In genomic region chr19:33479570-33479969, GRCh38 we compare ENCODE assay signal across 4 cellular contexts. TPM values are rescaled to one million over a fixed set of nuclear protein-coding genes. Genes with fewer than 3 reads are reported as not detected.
DNase-seq lines count a peak whose midpoint lies in the region; ATAC-seq, FAIRE-seq and TF ChIP-seq lines count a peak whose summit lies in the region.
"Not testable (repeated sequence)": the region's sequence is repeated elsewhere in the genome, so short reads cannot be mapped to it uniquely, and the experiment has no call there.

No MANE protein-coding gene starts in this region.

- not testable (repeated sequence) for H3K27ac ChIP-seq in GM23338 (ENCODE audit: low read depth); HEK293 (ENCODE audit: extremely low read depth, low read depth, low read length); K562 (ENCODE audit: extremely low read depth, low read depth, low read length)

- CTCF ChIA-PET in HEK293 (lab: Yijun Ruan, JAX), result interaction anchor here (0.6 to 0.7 kb wide), 2 partner anchors 28 to 254 kb away, joined by 3 to 4 read pairs; no protein-coding TSS in a partner anchor
- CTCF ChIA-PET in WTC11 (lab: Charles Lee); K562 (lab: Yijun Ruan, JAX; ENCODE audit: low intra/inter-chr PET ratio): not testable (repeated sequence)

- TF ChIP-seq RAD21 in K562 (CRISPR knock-in tag; conservative IDR thresholded peaks at IDR 0.05 in 1 of 2, IDR thresholded peaks at IDR 0.05 in 1 of 2), result not testable (repeated sequence)

- not testable (repeated sequence) for H3K4me3 Mint-ChIP-seq in GM23338, WTC11

- TF ChIP-seq CTCF in GM23338 (conservative IDR thresholded peaks at IDR 0.05; ENCODE audit: low read depth in 2 of 2), result peak; percentile 5 to 11; a peak in 1 of 4 replicates
- not testable (repeated sequence) for TF ChIP-seq CTCF in HEK293 (tag by site-specific recombination; IDR thresholded peaks at IDR 0.05); WTC11 (IDR thresholded peaks at IDR 0.05); K562 (IDR thresholded peaks at IDR 0.05 in 2 of 3, conservative IDR thresholded peaks at IDR 0.05 in 1 of 3; ENCODE audit: insufficient read depth in 2 of 3, low read depth in 1 of 3, low read length in 3 of 3)

- H2AFZ ChIP-seq in GM23338; K562 (ENCODE audit: low read depth, low read length): not testable (repeated sequence)

- H3K79me2 ChIP-seq in GM23338 (replicated peaks; ENCODE audit: insufficient read depth); K562 (ENCODE audit: control insufficient read depth, insufficient read depth, low read length): not testable (repeated sequence)

- not testable (repeated sequence) for H3K4me1 Mint-ChIP-seq in GM23338, WTC11

- not testable (repeated sequence) for H3K9ac ChIP-seq in K562 (ENCODE audit: insufficient read depth in 1 of 2, low read depth in 2 of 2, low read length in 2 of 2)

- not testable (repeated sequence) for DNase-seq in GM23338 (ENCODE audit: low spot score); K562 (ENCODE audit: extremely low read depth in 1 of 4, low spot score in 3 of 4)
- peak; percentile 1 for DNase-seq in WTC11 (ENCODE audit: low spot score)

- POLR2A ChIA-PET in HEK293 (lab: Yijun Ruan, JAX); WTC11 (lab: Charles Lee); K562 (lab: Yijun Ruan, JAX): not testable (repeated sequence)

- not testable (repeated sequence) for H3K27ac Mint-ChIP-seq in GM23338, WTC11

- not testable (repeated sequence) for H3K9me1 ChIP-seq in K562 (ENCODE audit: control insufficient read depth, insufficient read depth, low read length)

- H4K20me1 ChIP-seq in GM23338 (replicated peaks; ENCODE audit: insufficient read depth); K562 (replicated peaks; ENCODE audit: control insufficient read depth, insufficient read depth, low read length): not testable (repeated sequence)

- intact Hi-C loops in K562 (cut with micrococcal nuclease), result not testable (repeated sequence)

- H3K27me3 ChIP-seq in GM23338 (ENCODE audit: insufficient read depth); K562 (ENCODE audit: control insufficient read depth in 2 of 2, insufficient read depth in 2 of 2, low read length in 2 of 2): not testable (repeated sequence)

- H3K4me3 ChIP-seq in GM23338; HEK293 (ENCODE audit: low read depth, low read length); K562: not testable (repeated sequence)

- not testable (repeated sequence) for H3K9me3 Mint-ChIP-seq in GM23338
- peaks cover 24% of the 10 kb centered on the region for H3K9me3 Mint-ChIP-seq in WTC11

- H3K9me2 ChIP-seq in GM23338 (ENCODE audit: insufficient read depth), result not testable (repeated sequence)

- WGBS in K562 (ENCODE audit: insufficient coverage, low coverage, missing lambda C conversion rate), result 33% methylated on average over 2 of the region's 3 CpGs

- in situ Hi-C loops in K562 (cut with MboI), result not testable (repeated sequence)

- peaks cover 38% of the 10 kb centered on the region for H3K36me3 Mint-ChIP-seq in GM23338 (ENCODE audit: low read depth)
- H3K36me3 Mint-ChIP-seq in WTC11, result peaks cover 34% of the 10 kb centered on the region

- not testable (repeated sequence) for H3K9me3 ChIP-seq in HEK293 (ENCODE audit: control insufficient read depth, insufficient read depth, low read depth, low read length); K562 (replicated peaks; ENCODE audit: control insufficient read depth, insufficient read depth, low read depth, low read length)

- not testable (repeated sequence) for H3K36me3 ChIP-seq in GM23338 (ENCODE audit: insufficient read depth); K562 (ENCODE audit: control insufficient read depth, insufficient read depth, low read length)
- peaks cover 9 to 12% of the 10 kb centered on the region in 2 experiments for H3K36me3 ChIP-seq in HEK293 (ENCODE audit: control insufficient read depth in 2 of 2, insufficient read depth in 1 of 2, low read length in 2 of 2)

- TF ChIP-seq EP300 in K562 (IDR thresholded peaks at IDR 0.05; ENCODE audit: low read length), result not testable (repeated sequence)

- H3K27me3 Mint-ChIP-seq in GM23338 (ENCODE audit: insufficient read depth, low read depth, poor library complexity); WTC11 (ENCODE audit: low read depth): not testable (repeated sequence)

- TF ChIP-seq POLR2A in K562 (conservative IDR thresholded peaks at IDR 0.05), result not testable (repeated sequence)

- not testable (repeated sequence) for ATAC-seq in GM23338, WTC11, K562

- H3F3A ChIP-seq in GM23338 (replicated peaks; ENCODE audit: low read depth), result not testable (repeated sequence)

- not testable (repeated sequence) for FAIRE-seq in K562 (lab: Jason Lieb, UNC)

- H3K4me1 ChIP-seq in GM23338 (ENCODE audit: insufficient read depth); HEK293 (ENCODE audit: control insufficient read depth, insufficient read depth, low read length); K562 (replicated peaks in 1 of 2; ENCODE audit: control insufficient read depth in 2 of 2, insufficient read depth in 2 of 2, low read length in 2 of 2): not testable (repeated sequence)

- not testable (repeated sequence) for BruUV-seq in K562 (replicated peaks; lab: Mats Ljungman, UMichigan)

- H3K4me2 ChIP-seq in GM23338; K562 (ENCODE audit: insufficient read depth, low read length): not testable (repeated sequence)

TF ChIP-seq in HEK293, 187 proteins besides CTCF, POLR2A, EP300 and RAD21 (continues in another document):
- TF ChIP-seq ZNF146 (tag by site-specific recombination; IDR thresholded peaks at IDR 0.05), result peak; percentile 98

TF ChIP-seq in K562, 482 proteins besides CTCF, POLR2A, EP300 and RAD21:
- peak; percentile 25; the same call in 1 of the 2 replicates for TF ChIP-seq ZNF507 (tag; conservative IDR thresholded peaks at IDR 0.05)

RNA-seq across cellular contexts. Expression of gene PEPD, which starts 42.0 kb away (rescaled TPM):
- 89.2 and 95.5 TPM in 2 replicates for total RNA-seq in GM23338 (2014; rRNA removed; shearing (Covaris generic))
- polyA plus RNA-seq in GM23338 (2016; fragmentation: Nextera tagmentation; extraction: Ambion mirVana) (81.7 and 84.7 TPM in 2 replicates), K562 (2011; rRNA removed) (13.8 and 18.9 TPM in 2 replicates), K562 (2014; fragmentation: Illumina TruSeq; extraction: Trizol) (12.8 and 18.0 TPM in 2 replicates), K562 (2014; fragmentation: Nextera tagmentation; extraction: Ambion mirVana) (1 to 10 TPM; 1.3 to 3.0 TPM), K562 (2014; rRNA removed) (18.6 and 23.2 TPM in 2 replicates)
- total RNA-seq in WTC11 (2021) (76.5 to 83.1 TPM (median 78.6 TPM) in 3 replicates), K562 (2014; rRNA removed) (14.8 and 16.0 TPM in 2 replicates), K562 (2014; rRNA removed; fragmentation: Illumina TruSeq; extraction: Trizol) (12.4 and 12.8 TPM in 2 replicates), K562 (2015; rRNA removed; fragmentation: Illumina TruSeq; extraction: Trizol) (14.4 and 14.6 TPM in 2 replicates), K562 (2021) (18.3 and 19.2 TPM in 2 replicates)
- 9.8 and 14.8 TPM in 2 replicates for total RNA-seq in K562 (2011; cell fraction: chromatin; rRNA removed; ENCODE audit: low replicate concordance)
- 9.5 and 12.1 TPM in 2 replicates for total RNA-seq in K562 (2011; cell fraction: nucleolus; rRNA removed)
- 7.6 and 9.6 TPM in 2 replicates for total RNA-seq in K562 (2011; cell fraction: nucleoplasm; rRNA removed)
- 18.5 and 48.9 TPM in 2 replicates for polyA plus RNA-seq in K562 (2011; cell fraction: cytosol; rRNA removed)
- polyA plus RNA-seq in K562 (2011; cell fraction: nucleus; rRNA removed), result 8.5 and 13.7 TPM in 2 replicates
- 20.5 and 25.4 TPM in 2 replicates for polyA plus RNA-seq in K562 (2012)
- 8.9 and 13.7 TPM in 2 replicates for polyA minus RNA-seq in K562 (2011; rRNA and poly(A)+ RNA removed)
- polyA minus RNA-seq in K562 (2011; cell fraction: cytosol; rRNA and poly(A)+ RNA removed), result 9.4 and 10.6 TPM in 2 replicates
- 5.8 and 6.3 TPM in 2 replicates for polyA minus RNA-seq in K562 (2011; cell fraction: nucleus; rRNA and poly(A)+ RNA removed)
